In genomic region chr4:96983830-96984229, GRCh38 we compare ENCODE assay signal across 21 cellular contexts.
DNase-seq lines count a peak whose midpoint lies in the region; ATAC-seq, FAIRE-seq and TF ChIP-seq lines count a peak whose summit lies in the region.
"Had no signal": no experiment of that assay in that cellular context is flagged by ENCODE, and none has a peak within 500 bp of the region (broad histone marks: within the 10 kb centered on the region; RNA-seq: fewer than 3 reads in every experiment).

No MANE protein-coding gene starts in this region.

- H3F3A ChIP-seq in smooth muscle cell (ENCODE audit: low read depth) = no peaks in the 10 kb centered on the region

- no peak overlapping the region for H3K27ac ChIP-seq in smooth muscle cell (ENCODE audit: low read depth)
- H3K27ac ChIP-seq: colonic mucosa, epithelial cell of prostate, Peyer's patch, vagina had no signal

- H3K9me3 ChIP-seq in smooth muscle cell (replicated peaks; ENCODE audit: low read depth) = no peaks in the 10 kb centered on the region
- H3K9me3 ChIP-seq: BE2C, colonic mucosa, MG63, Peyer's patch, vagina had no signal

- no peak overlapping the region for H3K9ac ChIP-seq in smooth muscle cell (ENCODE audit: low read depth)

- no peaks in the 10 kb centered on the region for H3K4me1 ChIP-seq in smooth muscle cell (ENCODE audit: low read depth)
- H3K4me1 ChIP-seq: BE2C, colonic mucosa, Peyer's patch, vagina had no signal

- no peak overlapping the region for H3K4me2 ChIP-seq in smooth muscle cell

- H4K20me1 ChIP-seq in smooth muscle cell (ENCODE audit: low read depth) = no peaks in the 10 kb centered on the region

- FAIRE-seq in H54 (lab: Jason Lieb, UNC) (no peak), GM12892 (lab: Jason Lieb, UNC) (no peak)
- FAIRE-seq: frontal cortex had no signal

- DNase-seq in H54 (ENCODE audit: insufficient read length, low spot score) (peak; percentile 2), RPMI7951 (ENCODE audit: low read depth) (peak; percentile 1), epithelial cell of proximal tubule (ENCODE audit: low read depth) (peak; percentile 7), smooth muscle cell (lab: John Stamatoyannopoulos, UW; ENCODE audit: unreplicated experiment) (no peak), dermis blood vessel endothelial cell (no peak), GM12892 (ENCODE audit: insufficient read length) (no peak)
- DNase-seq: activated CD4-positive, alpha-beta T cell treated with anti-CD3 and anti-CD28 coated beads, Interleukin-2, amount 50 U/mL, for 4 hours; activated gamma-delta T cell treated with Interleukin-2 at 50 U/mL for 16 hours; anterior cingulate cortex; BE2C; colonic mucosa; MG63; naive B cell; NCI-H1694; NCI-H226; Peyer's patch; stimulated activated naive CD8-positive, alpha-beta T cell treated with anti-CD3 and anti-CD28 coated beads, Interleukin-15, amount 100 ng/mL, for 72 hours had no signal

- ATAC-seq in HG02870 (IDR thresholded peaks at IDR 0.05; ENCODE audit: unreplicated experiment) = no peak
- ATAC-seq: stimulated activated naive CD8-positive, alpha-beta T cell treated with anti-CD3 and anti-CD28 coated beads, Interleukin-15, amount 100 ng/mL, for 72 hours had no signal

- TF ChIP-seq POLR2A in H54 (IDR thresholded peaks at IDR 0.05; ENCODE audit: low read depth, low read length) = no peak
- no peak for TF ChIP-seq POLR2A in GM12892 (IDR thresholded peaks at IDR 0.05; ENCODE audit: low read depth, low read length)

- H3K36me3 ChIP-seq in smooth muscle cell (ENCODE audit: low read depth) = no peaks in the 10 kb centered on the region
- H3K36me3 ChIP-seq: BE2C, colonic mucosa, MG63, Peyer's patch, vagina had no signal

- H2AFZ ChIP-seq in smooth muscle cell (ENCODE audit: low read depth) = peak overlapping the region; percentile 3

- TF ChIP-seq CTCF in epithelial cell of proximal tubule (conservative IDR thresholded peaks at IDR 0.05; ENCODE audit: low read depth, low read length) (no peak), smooth muscle cell (IDR thresholded peaks at IDR 0.05; ENCODE audit: borderline replicate concordance, insufficient read depth, poor library complexity, severe bottlenecking) (no peak)

- 100% methylated on average over 1 of the region's 1 CpG for WGBS in smooth muscle cell (ENCODE audit: low lambda C conversion rate)

- no peak overlapping the region for H3K4me3 ChIP-seq in epithelial cell of proximal tubule (ENCODE audit: low read depth, low read length)
- no peak overlapping the region for H3K4me3 ChIP-seq in smooth muscle cell
- H3K4me3 ChIP-seq: colonic mucosa, MG63, Peyer's patch, vagina had no signal

- no peaks in the 10 kb centered on the region for H3K27me3 ChIP-seq in smooth muscle cell (ENCODE audit: low read depth)
- H3K27me3 ChIP-seq: BE2C, colonic mucosa, MG63, Peyer's patch, vagina had no signal

- no peaks in the 10 kb centered on the region for H3K79me2 ChIP-seq in smooth muscle cell (ENCODE audit: low read depth)

Comparison
In these comparisons a context has a peak if more than half of its experiments do, and no peak if none do; other contexts are left out.
1. DNase-seq: peak in H54 (single experiment), RPMI7951 (single experiment) and epithelial cell of proximal tubule (single experiment); none in smooth muscle cell (single experiment), dermis blood vessel endothelial cell (single experiment) and GM12892 (single experiment).